In the genomic region with DNA sequence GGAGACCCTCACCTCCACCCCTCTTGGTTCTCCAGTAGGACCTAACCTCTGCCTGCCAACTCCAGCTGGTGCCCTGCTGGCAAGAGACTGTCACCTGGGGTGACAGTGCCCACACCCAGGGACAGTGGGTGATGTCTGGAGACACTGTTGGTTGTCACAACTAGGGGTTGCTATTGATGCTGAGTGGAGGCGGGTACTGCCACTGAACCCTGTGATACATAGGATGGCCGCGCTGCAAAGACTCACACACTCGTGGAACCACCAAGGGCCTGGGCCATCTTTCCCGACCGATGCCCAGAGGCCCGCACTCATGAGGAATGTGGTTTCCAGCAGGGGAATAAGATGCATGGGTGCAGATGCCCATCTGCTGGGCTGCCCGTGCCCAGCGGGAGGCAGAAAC, we compare ENCODE assay signal across 16 cellular contexts.
DNase-seq lines count a peak whose midpoint lies in the region; ATAC-seq and TF ChIP-seq lines count a peak whose summit lies in the region.
"Had no signal": no experiment of that assay in that cellular context is flagged by ENCODE, and none has a peak within 500 bp of the region (broad histone marks: within the 10 kb centered on the region; RNA-seq: fewer than 3 reads in every experiment).

No MANE protein-coding gene starts in this region.

- peaks cover 3% of the 10 kb centered on the region for H3K4me1 Mint-ChIP-seq in stimulated activated effector memory CD8-positive, alpha-beta T cell treated with anti-CD3 and anti-CD28 coated beads, Interleukin-12 subunit alpha, Interleukin-12 subunit beta, amount 100 ng/mL, for 72 hours
- H3K4me1 Mint-ChIP-seq in CD8-positive, alpha-beta T cell (ENCODE audit: low read depth) = no peaks in the 10 kb centered on the region
- H3K4me1 Mint-ChIP-seq: B cell; CD4-positive, alpha-beta memory T cell had no signal

- H3K27ac ChIP-seq in VCaP = peak overlapping the region; percentile 1; the same call in 1 of the 2 replicates
- H3K27ac ChIP-seq in GM23248 = no peak overlapping the region
- H3K27ac ChIP-seq in CD8-positive, alpha-beta T cell (ENCODE audit: low read depth, low read length) = no peak overlapping the region
- H3K27ac ChIP-seq: 22Rv1; A549; BLaER1 treated with 17β-estradiol and CSF1 and Interleukin-3, amounts not matched to agents 10 nM and 100 nM; C4-2B had no signal

- no peaks in the 10 kb centered on the region for H3F3A ChIP-seq in GM23248 (ENCODE audit: insufficient read depth)

- CTCF ChIA-PET in CD8-positive, alpha-beta T cell (lab: Charles Lee) = no interaction called here

- H3K9ac ChIP-seq in GM23248 = no peak overlapping the region
- H3K9ac ChIP-seq: BLaER1 treated with 17β-estradiol and CSF1 and Interleukin-3, amounts not matched to agents 10 nM and 100 nM had no signal

- H3K9me3 Mint-ChIP-seq in stimulated activated effector memory CD8-positive, alpha-beta T cell treated with anti-CD3 and anti-CD28 coated beads, Interleukin-12 subunit alpha, Interleukin-12 subunit beta, amount 100 ng/mL, for 72 hours = no peaks in the 10 kb centered on the region
- H3K9me3 Mint-ChIP-seq in CD8-positive, alpha-beta T cell = no peaks in the 10 kb centered on the region

- H3K4me2 ChIP-seq in GM23248 (ENCODE audit: unreplicated experiment) = no peak overlapping the region
- H3K4me2 ChIP-seq: A549; BLaER1 treated with 17β-estradiol and CSF1 and Interleukin-3, amounts not matched to agents 10 nM and 100 nM had no signal

- H3K27ac Mint-ChIP-seq in stimulated activated effector memory CD8-positive, alpha-beta T cell treated with anti-CD3 and anti-CD28 coated beads, Interleukin-12 subunit alpha, Interleukin-12 subunit beta, amount 100 ng/mL, for 72 hours = no peak overlapping the region
- no peak overlapping the region for H3K27ac Mint-ChIP-seq in CD8-positive, alpha-beta T cell
- H3K27ac Mint-ChIP-seq: B cell; CD4-positive, alpha-beta memory T cell had no signal

- no peak for TF ChIP-seq CTCF in VCaP (conservative IDR thresholded peaks at IDR 0.05)
- no peak for TF ChIP-seq CTCF in CD8-positive, alpha-beta T cell (IDR thresholded peaks at IDR 0.05)

- H3K4me1 ChIP-seq in GM23248 (ENCODE audit: insufficient read depth) = no peaks in the 10 kb centered on the region
- no peaks in the 10 kb centered on the region for H3K4me1 ChIP-seq in CD8-positive, alpha-beta T cell (ENCODE audit: insufficient read depth, low read length)
- H3K4me1 ChIP-seq: A549 had no signal

- POLR2A ChIA-PET in CD8-positive, alpha-beta T cell (lab: Charles Lee) = no interaction called here

- no peaks in the 10 kb centered on the region for H3K9me3 ChIP-seq in GM23248 (ENCODE audit: low read depth)
- H3K9me3 ChIP-seq in CD8-positive, alpha-beta T cell (ENCODE audit: low read length) = no peaks in the 10 kb centered on the region
- H3K9me3 ChIP-seq: A549; BLaER1 treated with 17β-estradiol and CSF1 and Interleukin-3, amounts not matched to agents 10 nM and 100 nM; Caco-2 had no signal

- no peaks in the 10 kb centered on the region for H3K36me3 ChIP-seq in GM23248 (ENCODE audit: low read depth)
- H3K36me3 ChIP-seq in CD8-positive, alpha-beta T cell (ENCODE audit: insufficient read depth, low read length) = no peaks in the 10 kb centered on the region
- H3K36me3 ChIP-seq: BLaER1 treated with 17β-estradiol and CSF1 and Interleukin-3, amounts not matched to agents 10 nM and 100 nM had no signal

- in situ Hi-C loops in GM23248 (cut with MboI) = no loop called here

- H3K4me3 ChIP-seq in GM23248 = no peak overlapping the region
- H3K4me3 ChIP-seq in CD8-positive, alpha-beta T cell (ENCODE audit: low read depth, low read length) = no peak overlapping the region
- H3K4me3 ChIP-seq: A549; BLaER1 treated with 17β-estradiol and CSF1 and Interleukin-3, amounts not matched to agents 10 nM and 100 nM had no signal

- 68 to 71% methylated on average over 9 of the region's 9 CpGs for WGBS in GM23248 (ENCODE audit: low coverage in 1 of 2, low lambda C conversion rate in 2 of 2, missing lambda C conversion rate in 2 of 2), 2 experiments

- H3K79me2 ChIP-seq in GM23248 (ENCODE audit: insufficient read depth) = no peaks in the 10 kb centered on the region

- no peak overlapping the region for H2AFZ ChIP-seq in GM23248

- no peaks in the 10 kb centered on the region for H4K20me1 ChIP-seq in GM23248 (ENCODE audit: insufficient read depth)

- ATAC-seq in stimulated activated effector memory CD8-positive, alpha-beta T cell treated with anti-CD3 and anti-CD28 coated beads, Interleukin-12 subunit alpha, Interleukin-12 subunit beta, amount 100 ng/mL, for 72 hours = peak; percentile 11
- no peak for ATAC-seq in CD8-positive, alpha-beta T cell
- ATAC-seq: A549 had no signal

- no peak overlapping the region for H3K4me3 Mint-ChIP-seq in stimulated activated effector memory CD8-positive, alpha-beta T cell treated with anti-CD3 and anti-CD28 coated beads, Interleukin-12 subunit alpha, Interleukin-12 subunit beta, amount 100 ng/mL, for 72 hours
- no peak overlapping the region for H3K4me3 Mint-ChIP-seq in CD8-positive, alpha-beta T cell
- H3K4me3 Mint-ChIP-seq: B cell; CD4-positive, alpha-beta memory T cell had no signal

- H3K36me3 Mint-ChIP-seq in stimulated activated effector memory CD8-positive, alpha-beta T cell treated with anti-CD3 and anti-CD28 coated beads, Interleukin-12 subunit alpha, Interleukin-12 subunit beta, amount 100 ng/mL, for 72 hours = no peaks in the 10 kb centered on the region
- no peaks in the 10 kb centered on the region for H3K36me3 Mint-ChIP-seq in CD8-positive, alpha-beta T cell
- H3K36me3 Mint-ChIP-seq: CD4-positive, alpha-beta memory T cell had no signal

- DNase-seq in posterior vena cava (ENCODE audit: low spot score) (peak; percentile 55), GM23248 (no peak)
- no peak for DNase-seq in stimulated activated effector memory CD8-positive, alpha-beta T cell treated with anti-CD3 and anti-CD28 coated beads, Interleukin-12 subunit alpha, Interleukin-12 subunit beta, amount 100 ng/mL, for 72 hours (ENCODE audit: low spot score in 2 of 2)
- no peak for DNase-seq in CD8-positive, alpha-beta T cell
- DNase-seq: AML-193; Calu3; CD4-positive, alpha-beta memory T cell; DMS79 treated with DMSO at 0.1 percent for 48 hours; GF-D8 had no signal

- H3K9me2 ChIP-seq in GM23248 (ENCODE audit: insufficient read depth) = no peaks in the 10 kb centered on the region

- peaks cover 12% of the 10 kb centered on the region for H3K27me3 Mint-ChIP-seq in CD8-positive, alpha-beta T cell (ENCODE audit: low read depth)

- peaks cover 8% of the 10 kb centered on the region for H3K27me3 ChIP-seq in GM23248 (replicated peaks; ENCODE audit: insufficient read depth)
- H3K27me3 ChIP-seq in CD8-positive, alpha-beta T cell (ENCODE audit: insufficient read depth, low read length) = no peaks in the 10 kb centered on the region

- intact Hi-C loops in posterior vena cava (cut with DNase I) = no loop called here
- intact Hi-C loops in CD8-positive, alpha-beta T cell (cut with DNase I, micrococcal nuclease) = no loop called here
